ENCODE assay signal across 8 cellular contexts in the genomic region with DNA sequence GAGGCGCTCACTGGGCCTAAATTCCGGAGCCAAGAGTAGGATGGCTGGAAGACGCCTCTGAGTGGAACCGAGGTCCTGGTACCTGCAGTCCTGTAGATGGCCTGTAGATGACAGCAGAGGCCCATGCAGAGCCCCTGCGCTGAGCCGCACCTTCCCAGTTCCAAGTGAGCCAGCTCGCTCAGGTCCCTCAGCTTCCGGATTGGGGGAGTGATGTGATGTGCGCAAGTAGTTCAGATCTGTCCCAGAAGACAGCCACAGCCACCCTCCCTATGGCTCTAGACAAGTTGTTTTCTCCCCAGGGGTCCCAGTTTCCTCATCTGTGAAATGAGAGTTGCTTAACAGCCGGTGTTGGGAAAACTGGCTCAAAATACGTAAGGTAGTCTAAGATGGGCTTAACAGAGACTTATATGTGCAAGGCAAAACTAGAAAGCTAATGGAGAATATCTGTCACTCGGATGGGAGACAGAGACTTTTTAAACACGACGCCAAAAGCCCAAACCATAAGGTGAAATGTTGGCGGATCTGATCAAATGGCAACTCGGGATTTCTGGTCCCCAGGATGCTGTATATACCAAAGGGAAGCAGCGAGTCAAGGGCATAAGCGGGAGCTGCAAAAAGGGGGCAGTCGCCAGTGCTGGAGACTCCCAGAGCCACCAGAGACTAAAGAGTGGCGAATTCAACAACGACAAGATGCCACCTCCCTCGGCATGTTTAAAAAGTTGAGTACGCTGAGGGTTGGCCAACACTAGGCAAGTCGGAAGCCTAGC. TPM values are rescaled to one million over a fixed set of nuclear protein-coding genes. Genes with fewer than 3 reads are reported as not detected.
DNase-seq lines count a peak whose midpoint lies in the region; ATAC-seq and TF ChIP-seq lines count a peak whose summit lies in the region.

No MANE protein-coding gene starts in this region.

- peak; percentile 99 for TF ChIP-seq CTCF in OCI-LY7 (conservative IDR thresholded peaks at IDR 0.05; ENCODE audit: low read length)

- DNase-seq in HuH-7.5 (ENCODE audit: low spot score), result peak; percentile 93
- DNase-seq in OCI-LY7 (ENCODE audit: low spot score), result peak; percentile 88
- DNase-seq in activated T-cell treated with anti-CD3 and anti-CD28 coated beads for 4 hours, result peak; percentile 80
- DNase-seq in epithelial cell of prostate (ENCODE audit: low read depth, low spot score), result no peak
- peak; percentile 67 to 70 for DNase-seq in stimulated activated CD8-positive, alpha-beta memory T cell treated with anti-CD3 and anti-CD28 coated beads, Interleukin-2, amount 100 ng/mL, for 1 hour (ENCODE audit: low read depth in 2 of 2)

- peak overlapping the region; percentile 94 for H2AFZ ChIP-seq in OCI-LY7 (ENCODE audit: low read length)

- CTCF ChIA-PET in OCI-LY7 (lab: Charles Lee; ENCODE audit: unreplicated experiment), result interaction anchor here (0.6 to 4.0 kb wide), 6 partner anchors 35 to 876 kb away, joined by 3 to 21 read pairs (median 4); a partner anchor contains a TSS

- H3K27ac ChIP-seq in BLaER1 treated with 17β-estradiol and CSF1 and Interleukin-3, amounts not matched to agents 10 nM and 100 nM, result peak overlapping the region in 10 of 11 experiments; percentile 39 to 96 (median 79); a peak in 20 of 22 replicates
- H3K27ac ChIP-seq in OCI-LY7 (ENCODE audit: low read depth, low read length, poor library complexity, severe bottlenecking) (peak overlapping the region; percentile 54), epithelial cell of prostate (peak overlapping the region; percentile 78)

- no peaks in the 10 kb centered on the region for H3K9me3 ChIP-seq in BLaER1 treated with 17β-estradiol and CSF1 and Interleukin-3, amounts not matched to agents 10 nM and 100 nM (replicated peaks in 1 of 11)
- H3K9me3 ChIP-seq in OCI-LY7 (ENCODE audit: low read length) (no peaks in the 10 kb centered on the region), mononuclear cell (ENCODE audit: low read depth, low read length) (no peaks in the 10 kb centered on the region)

- H4K20me1 ChIP-seq in BLaER1 treated with 17β-estradiol and CSF1 and Interleukin-3, amounts not matched to agents 10 nM and 100 nM, result peaks cover 0 to 17% (median 1%) of the 10 kb centered on the region in 11 experiments; a peak in 8 of 22 replicates
- no peaks in the 10 kb centered on the region for H4K20me1 ChIP-seq in OCI-LY7 (ENCODE audit: insufficient read depth, low read length)

- H3K4me1 ChIP-seq in BLaER1 treated with 17β-estradiol and CSF1 and Interleukin-3, amounts not matched to agents 10 nM and 100 nM, result peaks cover 56 to 76% (median 71%) of the 10 kb centered on the region in 10 experiments
- peaks cover 18% of the 10 kb centered on the region for H3K4me1 ChIP-seq in OCI-LY7 (ENCODE audit: insufficient read depth, low read length, poor library complexity, severe bottlenecking)
- H3K4me1 ChIP-seq in mononuclear cell (ENCODE audit: insufficient read depth, low read length), result peaks cover 74% of the 10 kb centered on the region

- POLR2A ChIA-PET in OCI-LY7 (lab: Charles Lee), result interaction anchor here (0.9 to 1.8 kb wide), 4 partner anchors 16 to 773 kb away, joined by 4 to 7 read pairs (median 6); a partner anchor contains a TSS

- peaks cover 0 to 13% (median 0%) of the 10 kb centered on the region in 11 experiments; a peak in 3 of 22 replicates for H3K27me3 ChIP-seq in BLaER1 treated with 17β-estradiol and CSF1 and Interleukin-3, amounts not matched to agents 10 nM and 100 nM
- no peaks in the 10 kb centered on the region for H3K27me3 ChIP-seq in mononuclear cell (ENCODE audit: insufficient read depth, low read length)

- peak overlapping the region; percentile 84 to 99 (median 94) for H3K4me2 ChIP-seq in BLaER1 treated with 17β-estradiol and CSF1 and Interleukin-3, amounts not matched to agents 10 nM and 100 nM
- peak overlapping the region; percentile 98 for H3K4me2 ChIP-seq in OCI-LY7 (ENCODE audit: low read length)

- H3K79me2 ChIP-seq in OCI-LY7 (ENCODE audit: insufficient read depth, low read depth, low read length), result no peaks in the 10 kb centered on the region

- H3K9me2 ChIP-seq in OCI-LY7 (ENCODE audit: insufficient read depth, low read length), result no peaks in the 10 kb centered on the region

- intact Hi-C loops in OCI-LY7 (cut with micrococcal nuclease; ENCODE audit: unreplicated experiment), result loop anchor here (1.0 to 10.0 kb wide), 5 partner anchors 36 to 923 kb away; a partner anchor contains a TSS

- peak overlapping the region; percentile 51 to 95 (median 72); a peak in 21 of 22 replicates for H3K9ac ChIP-seq in BLaER1 treated with 17β-estradiol and CSF1 and Interleukin-3, amounts not matched to agents 10 nM and 100 nM

- BruUV-seq in OCI-LY7 (replicated peaks; lab: Mats Ljungman, UMichigan), result no TSS peak

- H3K4me3 ChIP-seq in BLaER1 treated with 17β-estradiol and CSF1 and Interleukin-3, amounts not matched to agents 10 nM and 100 nM, result peak overlapping the region; percentile 79 to 98 (median 94)
- H3K4me3 ChIP-seq in OCI-LY7 (ENCODE audit: low read depth, low read length, poor library complexity, severe bottlenecking) (peak overlapping the region; percentile 68), mononuclear cell (ENCODE audit: low read length) (peak overlapping the region; percentile 84)

- ATAC-seq in GM19395 (IDR thresholded peaks at IDR 0.05; ENCODE audit: unreplicated experiment), result peak; percentile 27

- H3K36me3 ChIP-seq in BLaER1 treated with 17β-estradiol and CSF1 and Interleukin-3, amounts not matched to agents 10 nM and 100 nM, result peaks cover 0 to 22% (median 1%) of the 10 kb centered on the region in 11 experiments; a peak in 8 of 22 replicates
- no peaks in the 10 kb centered on the region for H3K36me3 ChIP-seq in OCI-LY7 (ENCODE audit: insufficient read depth, low read length)

RNA-seq across cellular contexts. Expression of a gene that starts 0.8 kb away (rescaled TPM):
- total RNA-seq in OCI-LY7 (2014; rRNA removed; shearing (Covaris generic)), result 17.5 and 24.1 TPM in 2 replicates
- total RNA-seq in OCI-LY7 (2022), result 20.3 and 25.2 TPM in 2 replicates
- 70.8 TPM for total RNA-seq in mononuclear cell

RNA-seq across cellular contexts. Expression of a gene that starts 4.6 kb away (rescaled TPM):
- total RNA-seq in OCI-LY7 (2014; rRNA removed; shearing (Covaris generic)), result 0.05 TPM in 1 of 2 replicates, not detected in the other
- total RNA-seq in OCI-LY7 (2022) (not detected in 2 replicates), mononuclear cell (1.2 TPM)

RNA-seq across cellular contexts. Expression of a gene that starts 46.9 kb away (rescaled TPM):
- 18.9 and 19.3 TPM in 2 replicates for total RNA-seq in OCI-LY7 (2014; rRNA removed; shearing (Covaris generic))
- total RNA-seq in OCI-LY7 (2022) (27.4 and 30.1 TPM in 2 replicates), mononuclear cell (3.0 TPM)

RNA-seq across cellular contexts. Expression of a gene that starts 48.6 kb away (rescaled TPM):
- 3.9 and 8.0 TPM in 2 replicates for total RNA-seq in OCI-LY7 (2014; rRNA removed; shearing (Covaris generic))
- 8.0 and 9.5 TPM in 2 replicates for total RNA-seq in OCI-LY7 (2022)
- total RNA-seq in mononuclear cell, result 3.7 TPM

RNA-seq across cellular contexts. Expression of a gene that starts 58.5 kb away (rescaled TPM):
- total RNA-seq in OCI-LY7 (2014; rRNA removed; shearing (Covaris generic)), result not detected in 2 replicates
- total RNA-seq in OCI-LY7 (2022) (not detected in 2 replicates), mononuclear cell (1.0 TPM)
